ENCODE assay signal across 22 cellular contexts in genomic region chr6:107714104-107714503, GRCh38.
A peak's percentile ranks its signal among the peaks of the same experiment; 100 is the strongest.
DNase-seq lines count a peak whose midpoint lies in the region; ATAC-seq, FAIRE-seq and TF ChIP-seq lines count a peak whose summit lies in the region.
"Had no signal": no experiment of that assay in that cellular context is flagged by ENCODE, and none has a peak within 500 bp of the region (broad histone marks: within the 10 kb centered on the region; RNA-seq: fewer than 3 reads in every experiment).

No MANE protein-coding gene starts in this region.

- BruUV-seq in OCI-LY7 (replicated peaks; lab: Mats Ljungman, UMichigan) = no TSS peak

- H3K4me3 ChIP-seq in astrocyte (ENCODE audit: insufficient read depth, low read depth, low read length) (no peak overlapping the region), OCI-LY7 (ENCODE audit: low read depth, low read length, poor library complexity, severe bottlenecking) (no peak overlapping the region)
- H3K4me3 ChIP-seq: cardiac muscle cell had no signal

- ATAC-seq in stimulated activated effector memory CD8-positive, alpha-beta T cell treated with anti-CD3 and anti-CD28 coated beads, Interleukin-12 subunit alpha, Interleukin-12 subunit beta, amount 100 ng/mL, for 72 hours = no peak
- ATAC-seq: Right ventricle myocardium inferior, WTC11 had no signal

- peaks cover 18% of the 10 kb centered on the region for H3K4me1 Mint-ChIP-seq in astrocyte (ENCODE audit: low read depth, unreplicated experiment)
- peaks cover 68% of the 10 kb centered on the region for H3K4me1 Mint-ChIP-seq in stimulated activated effector memory CD8-positive, alpha-beta T cell treated with anti-CD3 and anti-CD28 coated beads, Interleukin-12 subunit alpha, Interleukin-12 subunit beta, amount 100 ng/mL, for 72 hours

- no peak overlapping the region for H2AFZ ChIP-seq in astrocyte (ENCODE audit: low read depth, low read length)
- H2AFZ ChIP-seq in OCI-LY7 (ENCODE audit: low read length) = no peak overlapping the region

- peaks cover 19% of the 10 kb centered on the region for H3K27me3 Mint-ChIP-seq in astrocyte (ENCODE audit: low read depth, unreplicated experiment)

- no peaks in the 10 kb centered on the region for H3K9me3 Mint-ChIP-seq in astrocyte (ENCODE audit: unreplicated experiment)
- H3K9me3 Mint-ChIP-seq in stimulated activated effector memory CD8-positive, alpha-beta T cell treated with anti-CD3 and anti-CD28 coated beads, Interleukin-12 subunit alpha, Interleukin-12 subunit beta, amount 100 ng/mL, for 72 hours = no peaks in the 10 kb centered on the region
- H3K9me3 Mint-ChIP-seq: H9 had no signal

- intact Hi-C loops in OCI-LY7 (cut with micrococcal nuclease; ENCODE audit: unreplicated experiment) = loop anchor here (5.0 kb wide), 1 partner anchor 243 kb away; the partner anchor contains the start of gene SEC63

- H3K79me2 ChIP-seq in astrocyte (ENCODE audit: insufficient read depth, low read length) (no peaks in the 10 kb centered on the region), OCI-LY7 (ENCODE audit: insufficient read depth, low read depth, low read length) (no peaks in the 10 kb centered on the region)

- peak; percentile 43 for DNase-seq in activated CD8-positive, alpha-beta memory T cell treated with anti-CD3 and anti-CD28 coated beads, Interleukin-2, amount 50 U/mL, for 48 hours
- no peak for DNase-seq in activated CD8-positive, alpha-beta memory T cell treated with anti-CD3 and anti-CD28 coated beads for 24 hours
- peak; percentile 59 for DNase-seq in NCI-H82 treated with DMSO at 0.1 percent for 48 hours (lab: John Stamatoyannopoulos, UW; ENCODE audit: unreplicated experiment)
- DNase-seq in astrocyte (ENCODE audit: low read depth) = no peak
- no peak for DNase-seq in stimulated activated effector memory CD8-positive, alpha-beta T cell treated with anti-CD3 and anti-CD28 coated beads, Interleukin-12 subunit alpha, Interleukin-12 subunit beta, amount 100 ng/mL, for 72 hours (ENCODE audit: low spot score in 2 of 2)
- no peak for DNase-seq in AG08396 (ENCODE audit: low spot score)
- DNase-seq in stimulated activated naive CD4-positive, alpha-beta T cell (lab: John Stamatoyannopoulos, UW) = no peak
- no peak for DNase-seq in OCI-LY7 (ENCODE audit: low spot score)
- DNase-seq: ACHN; DMS79; dorsolateral prefrontal cortex; erythroblast; H9; kidney; NCI-H1105; NCI-H526; stimulated activated CD4-positive, alpha-beta T cell treated with anti-CD3 and anti-CD28 coated beads, Interleukin-2, amount 100 ng/mL, for 24 hours had no signal

- CTCF ChIA-PET in OCI-LY7 (lab: Charles Lee; ENCODE audit: unreplicated experiment) = no interaction called here

- H3K36me3 ChIP-seq in astrocyte (ENCODE audit: insufficient read depth, low read length) = no peaks in the 10 kb centered on the region
- H3K36me3 ChIP-seq in OCI-LY7 (ENCODE audit: insufficient read depth, low read length) = no peaks in the 10 kb centered on the region; the same call in 1 of the 2 replicates
- H3K36me3 ChIP-seq: cardiac muscle cell had no signal

- POLR2A ChIA-PET in OCI-LY7 (lab: Charles Lee) = interaction anchor here (0.5 to 1.3 kb wide), 2 partner anchors 16 to 57 kb away, joined by 3 to 4 read pairs; no protein-coding TSS in a partner anchor

- H3K27ac Mint-ChIP-seq in astrocyte (ENCODE audit: unreplicated experiment) = peak overlapping the region; percentile 75
- peak overlapping the region; percentile 93 for H3K27ac Mint-ChIP-seq in stimulated activated effector memory CD8-positive, alpha-beta T cell treated with anti-CD3 and anti-CD28 coated beads, Interleukin-12 subunit alpha, Interleukin-12 subunit beta, amount 100 ng/mL, for 72 hours
- H3K27ac Mint-ChIP-seq: H9, WTC11 had no signal

- TF ChIP-seq CTCF in astrocyte (IDR thresholded peaks at IDR 0.05; ENCODE audit: insufficient read depth, low read depth, low read length) (no peak), OCI-LY7 (conservative IDR thresholded peaks at IDR 0.05; ENCODE audit: low read length) (no peak)

- no peaks in the 10 kb centered on the region for H3K9me3 ChIP-seq in astrocyte (ENCODE audit: insufficient read depth, low read depth, low read length)
- no peaks in the 10 kb centered on the region for H3K9me3 ChIP-seq in OCI-LY7 (ENCODE audit: low read length)

- no peak overlapping the region for H3K4me3 Mint-ChIP-seq in astrocyte (ENCODE audit: unreplicated experiment)
- peak overlapping the region; percentile 79 for H3K4me3 Mint-ChIP-seq in stimulated activated effector memory CD8-positive, alpha-beta T cell treated with anti-CD3 and anti-CD28 coated beads, Interleukin-12 subunit alpha, Interleukin-12 subunit beta, amount 100 ng/mL, for 72 hours
- H3K4me3 Mint-ChIP-seq: H9, WTC11 had no signal

- no peaks in the 10 kb centered on the region for H4K20me1 ChIP-seq in astrocyte (ENCODE audit: insufficient read depth, low read length)
- no peaks in the 10 kb centered on the region for H4K20me1 ChIP-seq in OCI-LY7 (ENCODE audit: insufficient read depth, low read length)

- H3K4me1 ChIP-seq in astrocyte (ENCODE audit: insufficient read depth, low read length) (no peaks in the 10 kb centered on the region), OCI-LY7 (ENCODE audit: insufficient read depth, low read length, poor library complexity, severe bottlenecking) (peaks cover 37% of the 10 kb centered on the region)

- H3K9ac ChIP-seq in astrocyte (ENCODE audit: low read length) = no peak overlapping the region

- H3K27me3 ChIP-seq in astrocyte (ENCODE audit: insufficient read depth, low read length) = peaks cover 3% of the 10 kb centered on the region
- H3K27me3 ChIP-seq: cardiac muscle cell had no signal

- FAIRE-seq in astrocyte (lab: Jason Lieb, UNC) = no peak
- FAIRE-seq: frontal cortex, kidney, urothelium cell line had no signal

- H3K9me2 ChIP-seq in OCI-LY7 (ENCODE audit: insufficient read depth, low read length) = no peaks in the 10 kb centered on the region

- H3K4me2 ChIP-seq in astrocyte (ENCODE audit: low read length) = no peak overlapping the region
- H3K4me2 ChIP-seq in OCI-LY7 (ENCODE audit: low read length) = no peak overlapping the region

- H3K36me3 Mint-ChIP-seq in astrocyte (ENCODE audit: low read depth, unreplicated experiment) = no peaks in the 10 kb centered on the region
- peaks cover 15% of the 10 kb centered on the region for H3K36me3 Mint-ChIP-seq in stimulated activated effector memory CD8-positive, alpha-beta T cell treated with anti-CD3 and anti-CD28 coated beads, Interleukin-12 subunit alpha, Interleukin-12 subunit beta, amount 100 ng/mL, for 72 hours
- H3K36me3 Mint-ChIP-seq: WTC11 had no signal

- no peak overlapping the region for H3K27ac ChIP-seq in astrocyte (ENCODE audit: low read depth, low read length)
- no peak overlapping the region for H3K27ac ChIP-seq in OCI-LY7 (ENCODE audit: low read depth, low read length, poor library complexity, severe bottlenecking)
- H3K27ac ChIP-seq: cardiac muscle cell, dorsolateral prefrontal cortex had no signal

Comparison
In these comparisons a context has a peak if more than half of its experiments do, and no peak if none do; other contexts are left out.
1. DNase-seq: peak in activated CD8-positive, alpha-beta memory T cell treated with anti-CD3 and anti-CD28 coated beads, Interleukin-2, amount 50 U/mL, for 48 hours (single experiment) and NCI-H82 treated with DMSO at 0.1 percent for 48 hours (single experiment); none in activated CD8-positive, alpha-beta memory T cell treated with anti-CD3 and anti-CD28 coated beads for 24 hours (single experiment), astrocyte (single experiment), stimulated activated effector memory CD8-positive, alpha-beta T cell treated with anti-CD3 and anti-CD28 coated beads, Interleukin-12 subunit alpha, Interleukin-12 subunit beta, amount 100 ng/mL, for 72 hours (0 of 2), AG08396 (single experiment), stimulated activated naive CD4-positive, alpha-beta T cell (0 of 6) and OCI-LY7 (single experiment).